ENCODE assay signal across 1 cellular context in the genomic region with DNA sequence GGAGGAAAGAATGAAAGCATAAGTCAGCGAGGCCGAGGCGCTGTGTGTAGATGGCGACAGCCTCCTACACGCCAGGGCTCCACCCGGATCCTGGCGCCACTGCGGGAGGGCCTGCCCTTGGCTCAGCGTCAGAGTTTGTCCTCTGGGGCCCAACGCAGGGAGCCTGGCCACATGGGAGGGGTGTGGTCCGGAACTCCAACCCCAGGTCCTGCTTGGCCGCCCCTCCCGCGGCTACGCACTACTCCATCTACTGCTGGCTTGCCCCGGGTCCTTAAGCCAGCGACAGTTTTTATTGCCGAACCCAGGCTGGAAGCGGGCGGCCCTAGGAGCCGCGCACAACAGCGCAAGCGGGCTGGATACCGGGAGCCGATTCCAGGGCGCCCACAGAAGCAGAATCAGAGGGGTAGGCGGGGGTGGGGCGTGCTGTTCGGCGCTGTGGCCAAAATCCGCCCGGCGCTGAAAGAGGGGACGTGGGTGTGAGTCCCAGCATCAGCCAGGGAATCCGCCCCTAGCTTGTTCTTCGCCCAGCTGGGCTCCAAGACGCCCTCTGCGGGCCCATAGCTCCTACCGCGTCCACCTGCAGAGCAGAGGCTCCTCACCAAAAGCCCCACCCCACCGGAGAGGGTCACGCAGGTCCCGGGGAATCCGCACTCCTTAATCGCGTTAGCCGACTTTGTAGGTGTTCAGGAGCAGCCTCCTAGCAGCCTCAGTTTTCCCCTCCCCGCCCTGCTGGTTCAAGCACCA.
A peak's percentile ranks its signal among the peaks of the same experiment; 100 is the strongest.
TF ChIP-seq lines count a peak whose summit lies in the region.

No MANE protein-coding gene starts in this region.

TF ChIP-seq in HepG2, 621 proteins besides CTCF, POLR2A, EP300 and RAD21 (continued from another document and continues in another):
- TF ChIP-seq, protein P1, sequence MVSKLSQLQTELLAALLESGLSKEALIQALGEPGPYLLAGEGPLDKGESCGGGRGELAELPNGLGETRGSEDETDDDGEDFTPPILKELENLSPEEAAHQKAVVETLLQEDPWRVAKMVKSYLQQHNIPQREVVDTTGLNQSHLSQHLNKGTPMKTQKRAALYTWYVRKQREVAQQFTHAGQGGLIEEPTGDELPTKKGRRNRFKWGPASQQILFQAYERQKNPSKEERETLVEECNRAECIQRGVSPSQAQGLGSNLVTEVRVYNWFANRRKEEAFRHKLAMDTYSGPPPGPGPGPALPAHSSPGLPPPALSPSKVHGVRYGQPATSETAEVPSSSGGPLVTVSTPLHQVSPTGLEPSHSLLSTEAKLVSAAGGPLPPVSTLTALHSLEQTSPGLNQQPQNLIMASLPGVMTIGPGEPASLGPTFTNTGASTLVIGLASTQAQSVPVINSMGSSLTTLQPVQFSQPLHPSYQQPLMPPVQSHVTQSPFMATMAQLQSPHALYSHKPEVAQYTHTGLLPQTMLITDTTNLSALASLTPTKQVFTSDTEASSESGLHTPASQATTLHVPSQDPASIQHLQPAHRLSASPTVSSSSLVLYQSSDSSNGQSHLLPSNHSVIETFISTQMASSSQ (IDR thresholded peaks at IDR 0.05; ENCODE audit: low read depth), result 0 out of 2 replicates have a peak, but pooled peaks have one; percentile 17
- TF ChIP-seq, protein P1 (CRISPR knock-in tag; IDR thresholded peaks at IDR 0.05; ENCODE audit: borderline replicate concordance), result 0 out of 2 replicates have a peak, but pooled peaks have one; percentile 60
- TF ChIP-seq NCOA2 (CRISPR knock-in tag; IDR thresholded peaks at IDR 0.05), result peak; percentile 71; the same call in 1 of the 2 replicates
- TF ChIP-seq JUNB (CRISPR knock-in tag; IDR thresholded peaks at IDR 0.05; ENCODE audit: borderline replicate concordance), result no peak
- TF ChIP-seq ZNF260 (CRISPR knock-in tag; IDR thresholded peaks at IDR 0.05; ENCODE audit: borderline replicate concordance, low read depth), result no peak
- 0 out of 2 replicates have a peak, but pooled peaks have one; percentile 23 for TF ChIP-seq MIXL1 (CRISPR knock-in tag; IDR thresholded peaks at IDR 0.05)
- TF ChIP-seq, protein P2, sequence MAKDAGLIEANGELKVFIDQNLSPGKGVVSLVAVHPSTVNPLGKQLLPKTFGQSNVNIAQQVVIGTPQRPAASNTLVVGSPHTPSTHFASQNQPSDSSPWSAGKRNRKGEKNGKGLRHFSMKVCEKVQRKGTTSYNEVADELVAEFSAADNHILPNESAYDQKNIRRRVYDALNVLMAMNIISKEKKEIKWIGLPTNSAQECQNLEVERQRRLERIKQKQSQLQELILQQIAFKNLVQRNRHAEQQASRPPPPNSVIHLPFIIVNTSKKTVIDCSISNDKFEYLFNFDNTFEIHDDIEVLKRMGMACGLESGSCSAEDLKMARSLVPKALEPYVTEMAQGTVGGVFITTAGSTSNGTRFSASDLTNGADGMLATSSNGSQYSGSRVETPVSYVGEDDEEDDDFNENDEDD (CRISPR knock-in tag; IDR thresholded peaks at IDR 0.05; ENCODE audit: borderline replicate concordance), result peak; percentile 88
- TF ChIP-seq TEAD3 (CRISPR knock-in tag; optimal IDR thresholded peaks at IDR 0.05; ENCODE audit: borderline replicate concordance), result peak; percentile 53
- TF ChIP-seq ELF1 (CRISPR knock-in tag; IDR thresholded peaks at IDR 0.05), result peak; percentile 68
- TF ChIP-seq, protein P3, sequence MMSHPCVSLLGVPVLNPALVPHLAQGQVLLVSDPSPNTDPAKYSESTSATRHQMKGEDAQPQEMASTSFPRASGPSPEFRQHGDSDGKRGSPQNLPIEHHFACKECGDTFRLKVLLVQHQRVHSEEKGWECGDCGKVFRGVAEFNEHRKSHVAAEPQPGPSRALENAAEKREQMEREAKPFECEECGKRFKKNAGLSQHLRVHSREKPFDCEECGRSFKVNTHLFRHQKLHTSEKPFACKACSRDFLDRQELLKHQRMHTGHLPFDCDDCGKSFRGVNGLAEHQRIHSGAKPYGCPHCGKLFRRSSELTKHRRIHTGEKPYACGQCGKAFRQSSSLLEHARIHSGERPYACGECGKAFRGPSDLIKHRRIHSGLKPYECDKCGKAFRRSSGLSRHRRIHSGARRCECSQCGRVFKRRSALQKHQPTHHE (CRISPR knock-in tag; IDR thresholded peaks at IDR 0.05; ENCODE audit: borderline replicate concordance), result no peak
- peak; percentile 64; the same call in 1 of the 2 replicates for TF ChIP-seq ZNF619 (CRISPR knock-in tag; IDR thresholded peaks at IDR 0.05)
- peak; percentile 86; the same call in 1 of the 2 replicates for TF ChIP-seq ARID2 (CRISPR knock-in tag; IDR thresholded peaks at IDR 0.05; ENCODE audit: borderline replicate concordance)
- TF ChIP-seq ZNF121 (CRISPR knock-in tag; IDR thresholded peaks at IDR 0.05), result no peak
- TF ChIP-seq ZNF552 (CRISPR knock-in tag; IDR thresholded peaks at IDR 0.05; ENCODE audit: borderline replicate concordance), result peak; percentile 39; the same call in 1 of the 2 replicates
- no peak for TF ChIP-seq MTF2 (CRISPR knock-in tag; IDR thresholded peaks at IDR 0.05; ENCODE audit: borderline replicate concordance)
- TF ChIP-seq ZBTB8A (CRISPR knock-in tag; IDR thresholded peaks at IDR 0.05; ENCODE audit: borderline replicate concordance, low read depth), result 0 out of 2 replicates have a peak, but pooled peaks have one; percentile 24
- TF ChIP-seq ZNF724P (CRISPR knock-in tag; IDR thresholded peaks at IDR 0.05; ENCODE audit: borderline replicate concordance), result peak; percentile 36; the same call in 1 of the 2 replicates
- 0 out of 2 replicates have a peak, but pooled peaks have one; percentile 22 for TF ChIP-seq ZNF878 (CRISPR knock-in tag; IDR thresholded peaks at IDR 0.05)
- TF ChIP-seq ZNF331 (CRISPR knock-in tag; IDR thresholded peaks at IDR 0.05), result peak; percentile 65; the same call in 1 of the 2 replicates
- TF ChIP-seq, protein P4, sequence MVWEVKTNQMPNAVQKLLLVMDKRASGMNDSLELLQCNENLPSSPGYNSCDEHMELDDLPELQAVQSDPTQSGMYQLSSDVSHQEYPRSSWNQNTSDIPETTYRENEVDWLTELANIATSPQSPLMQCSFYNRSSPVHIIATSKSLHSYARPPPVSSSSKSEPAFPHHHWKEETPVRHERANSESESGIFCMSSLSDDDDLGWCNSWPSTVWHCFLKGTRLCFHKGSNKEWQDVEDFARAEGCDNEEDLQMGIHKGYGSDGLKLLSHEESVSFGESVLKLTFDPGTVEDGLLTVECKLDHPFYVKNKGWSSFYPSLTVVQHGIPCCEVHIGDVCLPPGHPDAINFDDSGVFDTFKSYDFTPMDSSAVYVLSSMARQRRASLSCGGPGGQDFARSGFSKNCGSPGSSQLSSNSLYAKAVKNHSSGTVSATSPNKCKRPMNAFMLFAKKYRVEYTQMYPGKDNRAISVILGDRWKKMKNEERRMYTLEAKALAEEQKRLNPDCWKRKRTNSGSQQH (CRISPR knock-in tag; IDR thresholded peaks at IDR 0.05; ENCODE audit: low read depth), result peak; percentile 36; the same call in 1 of the 2 replicates
- TF ChIP-seq, protein P5, sequence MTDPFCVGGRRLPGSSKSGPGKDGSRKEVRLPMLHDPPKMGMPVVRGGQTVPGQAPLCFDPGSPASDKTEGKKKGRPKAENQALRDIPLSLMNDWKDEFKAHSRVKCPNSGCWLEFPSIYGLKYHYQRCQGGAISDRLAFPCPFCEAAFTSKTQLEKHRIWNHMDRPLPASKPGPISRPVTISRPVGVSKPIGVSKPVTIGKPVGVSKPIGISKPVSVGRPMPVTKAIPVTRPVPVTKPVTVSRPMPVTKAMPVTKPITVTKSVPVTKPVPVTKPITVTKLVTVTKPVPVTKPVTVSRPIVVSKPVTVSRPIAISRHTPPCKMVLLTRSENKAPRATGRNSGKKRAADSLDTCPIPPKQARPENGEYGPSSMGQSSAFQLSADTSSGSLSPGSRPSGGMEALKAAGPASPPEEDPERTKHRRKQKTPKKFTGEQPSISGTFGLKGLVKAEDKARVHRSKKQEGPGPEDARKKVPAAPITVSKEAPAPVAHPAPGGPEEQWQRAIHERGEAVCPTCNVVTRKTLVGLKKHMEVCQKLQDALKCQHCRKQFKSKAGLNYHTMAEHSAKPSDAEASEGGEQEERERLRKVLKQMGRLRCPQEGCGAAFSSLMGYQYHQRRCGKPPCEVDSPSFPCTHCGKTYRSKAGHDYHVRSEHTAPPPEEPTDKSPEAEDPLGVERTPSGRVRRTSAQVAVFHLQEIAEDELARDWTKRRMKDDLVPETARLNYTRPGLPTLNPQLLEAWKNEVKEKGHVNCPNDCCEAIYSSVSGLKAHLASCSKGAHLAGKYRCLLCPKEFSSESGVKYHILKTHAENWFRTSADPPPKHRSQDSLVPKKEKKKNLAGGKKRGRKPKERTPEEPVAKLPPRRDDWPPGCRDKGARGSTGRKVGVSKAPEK (CRISPR knock-in tag; IDR thresholded peaks at IDR 0.05; ENCODE audit: borderline replicate concordance), result peak; percentile 28; the same call in 1 of the 2 replicates
- TF ChIP-seq ZNF644 (CRISPR knock-in tag; IDR thresholded peaks at IDR 0.05; ENCODE audit: low read depth), result peak; percentile 63
- TF ChIP-seq, protein P6, sequence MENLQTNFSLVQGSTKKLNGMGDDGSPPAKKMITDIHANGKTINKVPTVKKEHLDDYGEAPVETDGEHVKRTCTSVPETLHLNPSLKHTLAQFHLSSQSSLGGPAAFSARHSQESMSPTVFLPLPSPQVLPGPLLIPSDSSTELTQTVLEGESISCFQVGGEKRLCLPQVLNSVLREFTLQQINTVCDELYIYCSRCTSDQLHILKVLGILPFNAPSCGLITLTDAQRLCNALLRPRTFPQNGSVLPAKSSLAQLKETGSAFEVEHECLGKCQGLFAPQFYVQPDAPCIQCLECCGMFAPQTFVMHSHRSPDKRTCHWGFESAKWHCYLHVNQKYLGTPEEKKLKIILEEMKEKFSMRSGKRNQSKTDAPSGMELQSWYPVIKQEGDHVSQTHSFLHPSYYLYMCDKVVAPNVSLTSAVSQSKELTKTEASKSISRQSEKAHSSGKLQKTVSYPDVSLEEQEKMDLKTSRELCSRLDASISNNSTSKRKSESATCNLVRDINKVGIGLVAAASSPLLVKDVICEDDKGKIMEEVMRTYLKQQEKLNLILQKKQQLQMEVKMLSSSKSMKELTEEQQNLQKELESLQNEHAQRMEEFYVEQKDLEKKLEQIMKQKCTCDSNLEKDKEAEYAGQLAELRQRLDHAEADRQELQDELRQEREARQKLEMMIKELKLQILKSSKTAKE (CRISPR knock-in tag; IDR thresholded peaks at IDR 0.05; ENCODE audit: borderline replicate concordance), result no peak
- TF ChIP-seq ZFP62 (CRISPR knock-in tag; IDR thresholded peaks at IDR 0.05), result no peak
- no peak for TF ChIP-seq NR2F2 (IDR thresholded peaks at IDR 0.05; ENCODE audit: borderline replicate concordance, low read depth)
- TF ChIP-seq RXRB (CRISPR knock-in tag; IDR thresholded peaks at IDR 0.05; ENCODE audit: borderline replicate concordance), result peak; percentile 39; the same call in 1 of the 2 replicates
- TF ChIP-seq RNF2 (conservative IDR thresholded peaks at IDR 0.05; ENCODE audit: low read depth), result no peak
- TF ChIP-seq, protein P7, sequence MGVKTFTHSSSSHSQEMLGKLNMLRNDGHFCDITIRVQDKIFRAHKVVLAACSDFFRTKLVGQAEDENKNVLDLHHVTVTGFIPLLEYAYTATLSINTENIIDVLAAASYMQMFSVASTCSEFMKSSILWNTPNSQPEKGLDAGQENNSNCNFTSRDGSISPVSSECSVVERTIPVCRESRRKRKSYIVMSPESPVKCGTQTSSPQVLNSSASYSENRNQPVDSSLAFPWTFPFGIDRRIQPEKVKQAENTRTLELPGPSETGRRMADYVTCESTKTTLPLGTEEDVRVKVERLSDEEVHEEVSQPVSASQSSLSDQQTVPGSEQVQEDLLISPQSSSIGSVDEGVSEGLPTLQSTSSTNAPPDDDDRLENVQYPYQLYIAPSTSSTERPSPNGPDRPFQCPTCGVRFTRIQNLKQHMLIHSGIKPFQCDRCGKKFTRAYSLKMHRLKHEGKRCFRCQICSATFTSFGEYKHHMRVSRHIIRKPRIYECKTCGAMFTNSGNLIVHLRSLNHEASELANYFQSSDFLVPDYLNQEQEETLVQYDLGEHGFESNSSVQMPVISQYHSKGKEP (CRISPR knock-in tag; IDR thresholded peaks at IDR 0.05), result peak; percentile 30; the same call in 1 of the 2 replicates
- TF ChIP-seq ZNF549 (CRISPR knock-in tag; IDR thresholded peaks at IDR 0.05), result 0 out of 2 replicates have a peak, but pooled peaks have one; percentile 43
- TF ChIP-seq, protein P8, sequence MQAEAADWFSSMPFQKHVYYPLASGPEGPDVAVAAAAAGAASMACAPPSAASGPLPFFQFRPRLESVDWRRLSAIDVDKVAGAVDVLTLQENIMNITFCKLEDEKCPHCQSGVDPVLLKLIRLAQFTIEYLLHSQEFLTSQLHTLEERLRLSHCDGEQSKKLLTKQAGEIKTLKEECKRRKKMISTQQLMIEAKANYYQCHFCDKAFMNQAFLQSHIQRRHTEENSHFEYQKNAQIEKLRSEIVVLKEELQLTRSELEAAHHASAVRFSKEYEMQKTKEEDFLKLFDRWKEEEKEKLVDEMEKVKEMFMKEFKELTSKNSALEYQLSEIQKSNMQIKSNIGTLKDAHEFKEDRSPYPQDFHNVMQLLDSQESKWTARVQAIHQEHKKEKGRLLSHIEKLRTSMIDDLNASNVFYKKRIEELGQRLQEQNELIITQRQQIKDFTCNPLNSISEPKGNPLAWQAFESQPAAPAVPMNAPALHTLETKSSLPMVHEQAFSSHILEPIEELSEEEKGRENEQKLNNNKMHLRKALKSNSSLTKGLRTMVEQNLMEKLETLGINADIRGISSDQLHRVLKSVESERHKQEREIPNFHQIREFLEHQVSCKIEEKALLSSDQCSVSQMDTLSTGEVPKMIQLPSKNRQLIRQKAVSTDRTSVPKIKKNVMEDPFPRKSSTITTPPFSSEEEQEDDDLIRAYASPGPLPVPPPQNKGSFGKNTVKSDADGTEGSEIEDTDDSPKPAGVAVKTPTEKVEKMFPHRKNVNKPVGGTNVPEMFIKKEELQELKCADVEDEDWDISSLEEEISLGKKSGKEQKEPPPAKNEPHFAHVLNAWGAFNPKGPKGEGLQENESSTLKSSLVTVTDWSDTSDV (CRISPR knock-in tag; IDR thresholded peaks at IDR 0.05), result no peak; the same call in 1 of the 2 replicates
- TF ChIP-seq, protein P9, sequence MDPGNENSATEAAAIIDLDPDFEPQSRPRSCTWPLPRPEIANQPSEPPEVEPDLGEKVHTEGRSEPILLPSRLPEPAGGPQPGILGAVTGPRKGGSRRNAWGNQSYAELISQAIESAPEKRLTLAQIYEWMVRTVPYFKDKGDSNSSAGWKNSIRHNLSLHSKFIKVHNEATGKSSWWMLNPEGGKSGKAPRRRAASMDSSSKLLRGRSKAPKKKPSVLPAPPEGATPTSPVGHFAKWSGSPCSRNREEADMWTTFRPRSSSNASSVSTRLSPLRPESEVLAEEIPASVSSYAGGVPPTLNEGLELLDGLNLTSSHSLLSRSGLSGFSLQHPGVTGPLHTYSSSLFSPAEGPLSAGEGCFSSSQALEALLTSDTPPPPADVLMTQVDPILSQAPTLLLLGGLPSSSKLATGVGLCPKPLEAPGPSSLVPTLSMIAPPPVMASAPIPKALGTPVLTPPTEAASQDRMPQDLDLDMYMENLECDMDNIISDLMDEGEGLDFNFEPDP (CRISPR knock-in tag; conservative IDR thresholded peaks at IDR 0.05), result 0 out of 2 replicates have a peak, but pooled peaks have one; percentile 60
- peak; percentile 89 for TF ChIP-seq PHF21A (CRISPR knock-in tag; IDR thresholded peaks at IDR 0.05)
- TF ChIP-seq ZFY (CRISPR knock-in tag; IDR thresholded peaks at IDR 0.05), result peak; percentile 85
